Comparison of ENCODE assay signal across 27 cellular contexts in genomic region chr1:232748910-232749368, GRCh38.
"Had no signal": no experiment of that assay in that cellular context is flagged by ENCODE, and none has a peak within 500 bp of the region (broad histone marks: within the 10 kb centered on the region; RNA-seq: fewer than 3 reads in every experiment).

No MANE protein-coding gene starts in this region.

- DNase-seq: activated CD4-positive, CD25-positive, alpha-beta regulatory T cell treated with anti-CD3 and anti-CD28 coated beads, Interleukin-2, amount 50 U/mL, for 72 hours; activated gamma-delta T cell treated with Interleukin-2 at 50 U/mL for 16 hours; activated T-cell treated with anti-CD3 and anti-CD28 coated beads, Interleukin-2, amount 50 U/mL, for 1 hour; aorta; effector CD8-positive, alpha-beta T cell; glutamatergic neuron; immature natural killer cell; kidney glomerular epithelial cell; left lung; naive thymus-derived CD8-positive, alpha-beta T cell; ovary; stimulated activated CD4-positive, alpha-beta T cell treated with anti-CD3 and anti-CD28 coated beads, Interleukin-4, amount 100 ng/mL, for 4 hours; stimulated activated naive CD8-positive, alpha-beta T cell treated with anti-CD3 and anti-CD28 coated beads, Interleukin-15, Interleukin-2, amounts not matched to agents 100 U/mL and 50 U/mL, for 24 hours; thyroid gland; upper lobe of right lung had no signal

- FAIRE-seq: endothelial cell of umbilical vein, frontal cortex had no signal

- H3K27me3 ChIP-seq: hepatocyte, left lung, neutrophil, ovary, thyroid gland, upper lobe of right lung had no signal

- ATAC-seq: esophagus mucosa; left lung; naive thymus-derived CD8-positive, alpha-beta T cell; stimulated activated naive CD8-positive, alpha-beta T cell treated with anti-CD3 and anti-CD28 coated beads, Interleukin-15, Interleukin-2, amounts not matched to agents 100 U/mL and 50 U/mL, for 24 hours; upper lobe of right lung had no signal

- H3K27ac Mint-ChIP-seq: activated naive CD4-positive, alpha-beta T cell treated with anti-CD3 and anti-CD28 coated beads, Interleukin-2, amount 50 U/mL, for 24 hours; brain; immature natural killer cell; mesothelial cell of epicardium; naive thymus-derived CD8-positive, alpha-beta T cell; T-helper 2 cell treated with Interferon-gamma antibody and Interleukin-4, amounts not matched to agents 5 μg/mL and 100 μg/mL, for 36 hours had no signal

- H3K4me2 ChIP-seq: hepatocyte had no signal

- H3K36me3 ChIP-seq: left lung, neutrophil, ovary, prostate gland, thyroid gland, upper lobe of right lung had no signal

- H3K9me3 ChIP-seq: ovary, prostate gland, thyroid gland had no signal

- H3K27ac ChIP-seq: hepatocyte, left lung, neutrophil, ovary, prostate gland, thyroid gland, upper lobe of right lung, VCaP had no signal

- H3K27me3 Mint-ChIP-seq: activated naive CD4-positive, alpha-beta T cell treated with anti-CD3 and anti-CD28 coated beads, Interleukin-2, amount 50 U/mL, for 24 hours had no signal

- H2AFZ ChIP-seq: hepatocyte had no signal

- H3K4me3 ChIP-seq: hepatocyte, left lung, lung, ovary, prostate gland, thyroid gland, upper lobe of right lung had no signal

- H3K4me1 ChIP-seq: left lung, thyroid gland, upper lobe of right lung had no signal

- H3K4me1 Mint-ChIP-seq: mesothelial cell of epicardium had no signal

- H3K4me3 Mint-ChIP-seq: activated naive CD4-positive, alpha-beta T cell treated with anti-CD3 and anti-CD28 coated beads, Interleukin-2, amount 50 U/mL, for 24 hours; brain; immature natural killer cell; mesothelial cell of epicardium; naive thymus-derived CD8-positive, alpha-beta T cell; T-helper 2 cell treated with Interferon-gamma antibody and Interleukin-4, amounts not matched to agents 5 μg/mL and 100 μg/mL, for 36 hours had no signal

- H3K79me2 ChIP-seq: hepatocyte had no signal
